In the genomic region with DNA sequence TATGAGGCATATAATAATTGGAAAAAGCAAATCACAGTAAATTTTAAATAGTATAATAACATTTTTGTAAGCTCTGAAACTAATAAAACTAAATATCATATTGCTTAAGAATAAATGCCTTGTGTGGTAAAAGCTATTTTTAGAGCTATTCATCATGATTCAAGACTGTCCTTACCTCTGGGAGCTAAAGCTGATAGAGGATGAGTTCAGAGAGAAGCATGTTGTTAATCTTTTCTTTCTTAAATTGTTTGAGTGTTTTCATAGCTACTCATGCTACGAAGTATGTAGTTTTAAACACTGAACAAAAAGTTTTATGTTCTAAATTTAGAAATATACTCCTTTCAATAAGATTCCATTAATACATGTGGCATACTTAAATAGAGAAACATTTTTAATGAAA, we compare ENCODE assay signal across 17 cellular contexts. TPM values are rescaled to one million over a fixed set of nuclear protein-coding genes. Genes with fewer than 3 reads are reported as not detected.
DNase-seq lines count a peak whose midpoint lies in the region; ATAC-seq, FAIRE-seq and TF ChIP-seq lines count a peak whose summit lies in the region.
"Had no signal": no experiment of that assay in that cellular context is flagged by ENCODE, and none has a peak within 500 bp of the region (broad histone marks: within the 10 kb centered on the region; RNA-seq: fewer than 3 reads in every experiment).

No MANE protein-coding gene starts in this region.

- peak overlapping the region; percentile 87; the same call in 1 of the 2 replicates for H2BK120ac ChIP-seq in IMR-90 (ENCODE audit: low read depth, low read length)

- intact Hi-C loops in IMR-90 (cut with micrococcal nuclease): loop anchor here (1.0 to 2.0 kb wide), 2 partner anchors 14 to 21 kb away; no protein-coding TSS in a partner anchor
- intact Hi-C loops in HepG2 (cut with micrococcal nuclease; ENCODE audit: unreplicated experiment): no loop called here

- CTCF ChIA-PET in IMR-90 (lab: Yijun Ruan, JAX): interaction anchor here (0.6 kb wide), 1 partner anchor 50 kb away, joined by 8 read pairs; no protein-coding TSS in a partner anchor
- CTCF ChIA-PET in HepG2 (lab: Yijun Ruan, JAX; ENCODE audit: low intra/inter-chr PET ratio, low total read pairs): no interaction called here

- H4K20me1 ChIP-seq in IMR-90 (ENCODE audit: insufficient read depth, low read length) (no peaks in the 10 kb centered on the region), HepG2 (ENCODE audit: insufficient read depth, low read length) (no peaks in the 10 kb centered on the region)

- no peak overlapping the region for H2BK15ac ChIP-seq in IMR-90 (ENCODE audit: low read depth, low read length)

- H2BK20ac ChIP-seq in IMR-90 (ENCODE audit: low read depth, low read length): peak overlapping the region; percentile 40; the same call in 1 of the 2 replicates

- H3K4ac ChIP-seq in IMR-90 (ENCODE audit: low read depth, low read length): peak overlapping the region; percentile 84; the same call in 1 of the 2 replicates

- TF ChIP-seq RAD21 in IMR-90 (IDR thresholded peaks at IDR 0.05; ENCODE audit: low read length) (no peak), HepG2 (CRISPR knock-in tag; IDR thresholded peaks at IDR 0.05) (no peak)

- no peak for TF ChIP-seq CTCF in IMR-90 (conservative IDR thresholded peaks at IDR 0.05; ENCODE audit: low read depth, low read length)
- no peak for TF ChIP-seq CTCF in HepG2 (CRISPR knock-in tag; IDR thresholded peaks at IDR 0.05)
- no peak for TF ChIP-seq CTCF in GM10266 (IDR thresholded peaks at IDR 0.05; ENCODE audit: control insufficient read depth, insufficient read depth, low read depth, missing control alignments)

- no peak for TF ChIP-seq EP300 in HepG2 (IDR thresholded peaks at IDR 0.05; ENCODE audit: low read depth in 2 of 2, low read length in 2 of 2)
- no peak for TF ChIP-seq EP300 in HepG2 (CRISPR knock-in tag; IDR thresholded peaks at IDR 0.05; ENCODE audit: borderline replicate concordance)

- no peak overlapping the region for H3K14ac ChIP-seq in IMR-90 (replicated peaks; ENCODE audit: low read depth, low read length)

- H3K4me1 ChIP-seq in IMR-90 (ENCODE audit: control insufficient read depth, insufficient read depth, low read length) (peaks cover 4% of the 10 kb centered on the region; the same call in 1 of the 2 replicates), HepG2 (ENCODE audit: insufficient read depth, low read length) (no peaks in the 10 kb centered on the region)

- no peak overlapping the region for H4K5ac ChIP-seq in IMR-90 (ENCODE audit: low read depth, low read length)

- no peak overlapping the region for H3K56ac ChIP-seq in IMR-90 (ENCODE audit: extremely low read depth, insufficient read depth, low read length)

- peaks cover 80% of the 10 kb centered on the region for H3K36me3 Mint-ChIP-seq in central memory CD8-positive, alpha-beta T cell (ENCODE audit: insufficient read depth)

- no peak overlapping the region for H4K91ac ChIP-seq in IMR-90 (ENCODE audit: insufficient read depth, low read depth, low read length)

- H3K4me3 ChIP-seq in IMR-90 (ENCODE audit: insufficient read depth, low read depth, low read length) (no peak overlapping the region), HepG2 (replicated peaks in 1 of 3; ENCODE audit: insufficient read depth in 1 of 3, low read depth in 2 of 3, low read length in 3 of 3) (no peak overlapping the region)
- H3K4me3 ChIP-seq: hepatocyte had no signal

- H3K27ac ChIP-seq in IMR-90 (ENCODE audit: insufficient read depth, low read length): no peak overlapping the region
- no peak overlapping the region for H3K27ac ChIP-seq in HepG2 (ENCODE audit: extremely low read length, insufficient read depth, low read length)
- H3K27ac ChIP-seq: hepatocyte had no signal

- peaks cover 22 to 27% of the 10 kb centered on the region in 2 experiments for H3K79me1 ChIP-seq in IMR-90 (ENCODE audit: low read depth in 1 of 2, low read length in 2 of 2)

- H3K27ac Mint-ChIP-seq in central memory CD8-positive, alpha-beta T cell (ENCODE audit: low read depth): peak overlapping the region; percentile 19
- H3K27ac Mint-ChIP-seq: activated naive CD4-positive, alpha-beta T cell treated with anti-CD3 and anti-CD28 coated beads, Interleukin-2, amount 50 U/mL, for 72 hours; T-helper 1 cell treated with Interleukin-12 subunit alpha and Interleukin-12 subunit beta and Interleukin-4 antibody, amounts not matched to agents 30 μg/mL and 1 μg/mL, for 36 hours had no signal

- H3K9me3 Mint-ChIP-seq in central memory CD8-positive, alpha-beta T cell: no peaks in the 10 kb centered on the region
- H3K9me3 Mint-ChIP-seq: activated naive CD4-positive, alpha-beta T cell treated with anti-CD3 and anti-CD28 coated beads, Interleukin-2, amount 50 U/mL, for 72 hours; T-helper 1 cell treated with Interleukin-12 subunit alpha and Interleukin-12 subunit beta and Interleukin-4 antibody, amounts not matched to agents 30 μg/mL and 1 μg/mL, for 36 hours had no signal

- no CpG with 5 or more reads among the region's 1 CpG for WGBS in IMR-90 (ENCODE audit: extremely low coverage in 2 of 2, insufficient read length in 1 of 2), 2 experiments
- 0% methylated on average over 1 of the region's 1 CpG for WGBS in HepG2 (ENCODE audit: low lambda C conversion rate)

- no peak for TF ChIP-seq POLR2A in IMR-90 (IDR thresholded peaks at IDR 0.05; ENCODE audit: low read depth, low read length)
- no peak for TF ChIP-seq POLR2A in HepG2 (IDR thresholded peaks at IDR 0.05; ENCODE audit: insufficient read depth in 1 of 2, low read depth in 2 of 2, low read length in 2 of 2)

- H4K8ac ChIP-seq in IMR-90 (ENCODE audit: low read depth in 2 of 2, low read length in 2 of 2): no peak overlapping the region

- H3K27me3 ChIP-seq in IMR-90 (ENCODE audit: control insufficient read depth, insufficient read depth, low read length) (no peaks in the 10 kb centered on the region), HepG2 (ENCODE audit: control insufficient read depth in 1 of 2, insufficient read depth in 2 of 2, low read length in 2 of 2) (no peaks in the 10 kb centered on the region)
- H3K27me3 ChIP-seq: hepatocyte had no signal

- peak overlapping the region; percentile 85 for H2BK5ac ChIP-seq in IMR-90 (ENCODE audit: low read depth, low read length, poor library complexity, severe bottlenecking)

- H3K4me3 Mint-ChIP-seq in central memory CD8-positive, alpha-beta T cell: no peak overlapping the region
- H3K4me3 Mint-ChIP-seq: T-helper 1 cell treated with Interleukin-12 subunit alpha and Interleukin-12 subunit beta and Interleukin-4 antibody, amounts not matched to agents 30 μg/mL and 1 μg/mL, for 36 hours had no signal

- FAIRE-seq in HepG2 (lab: Jason Lieb, UNC): no peak
- FAIRE-seq: endothelial cell of umbilical vein had no signal

- POLR2A ChIA-PET in IMR-90 (lab: Charles Lee; ENCODE audit: unreplicated experiment) (no interaction called here), HepG2 (lab: Yijun Ruan, JAX) (no interaction called here)

- H3K4me2 ChIP-seq in IMR-90 (ENCODE audit: low read depth, low read length) (peak overlapping the region; percentile 72; the same call in 1 of the 2 replicates), HepG2 (ENCODE audit: low read depth, low read length) (no peak overlapping the region)
- H3K4me2 ChIP-seq: hepatocyte had no signal

- H3K9me1 ChIP-seq in IMR-90 (ENCODE audit: insufficient read depth, low read length): peaks cover 5% of the 10 kb centered on the region

- H3K23ac ChIP-seq in IMR-90 (ENCODE audit: low read depth, low read length): no peak overlapping the region; the same call in 1 of the 2 replicates

- H3K4me1 Mint-ChIP-seq in central memory CD8-positive, alpha-beta T cell: peaks cover 50% of the 10 kb centered on the region

- H3K9ac ChIP-seq in IMR-90 (ENCODE audit: low read depth, low read length) (no peak overlapping the region), HepG2 (ENCODE audit: insufficient read depth, low read depth, low read length) (no peak overlapping the region)

- H2AK9ac ChIP-seq in IMR-90 (replicated peaks; ENCODE audit: low read depth, low read length, poor library complexity): no peak overlapping the region

- BruUV-seq in IMR-90 (replicated peaks; lab: Mats Ljungman, UMichigan) (no TSS peak), HepG2 (replicated peaks; lab: Mats Ljungman, UMichigan) (no TSS peak)

- dilution Hi-C loops in IMR-90 (cut with HindIII; ENCODE audit: low sequenced_read_pairs, unreplicated experiment): no loop called here

- H3K9me3 ChIP-seq in IMR-90 (ENCODE audit: control insufficient read depth, insufficient read depth, low read length) (no peaks in the 10 kb centered on the region), HepG2 (ENCODE audit: low read length) (no peaks in the 10 kb centered on the region)

- H2AK5ac ChIP-seq in IMR-90 (ENCODE audit: low read depth, low read length): no peak overlapping the region

- no peaks in the 10 kb centered on the region for H3K27me3 Mint-ChIP-seq in central memory CD8-positive, alpha-beta T cell

- DNase-seq in AG08395 (ENCODE audit: low spot score) (peak; percentile 65), IMR-90 (peak; percentile 84), myocyte (ENCODE audit: low read depth) (peak; percentile 34), HepG2 (ENCODE audit: low spot score) (no peak), GM10266 (ENCODE audit: extremely low spot score) (no peak)
- no peak for DNase-seq in central memory CD8-positive, alpha-beta T cell (ENCODE audit: low spot score in 2 of 2)
- DNase-seq: activated CD4-positive, CD25-positive, alpha-beta regulatory T cell treated with anti-CD3 and anti-CD28 coated beads, Interleukin-2, amount 50 U/mL, for 72 hours; activated CD8-positive, alpha-beta memory T cell treated with anti-CD3 and anti-CD28 coated beads, Interleukin-2, amount 50 U/mL, for 4 hours; central memory CD4-positive, alpha-beta T cell; DMS153; RPMI8226 had no signal

- peak; percentile 90 for ATAC-seq in IMR-90 (ENCODE audit: low read depth)
- ATAC-seq in central memory CD8-positive, alpha-beta T cell (replicated peaks; ENCODE audit: extremely low read depth, poor library complexity, severe bottlenecking): no peak
- ATAC-seq in HepG2: no peak
- ATAC-seq in HG03469 (IDR thresholded peaks at IDR 0.05; ENCODE audit: unreplicated experiment): no peak
- no peak for ATAC-seq in HG03045 (IDR thresholded peaks at IDR 0.05; ENCODE audit: unreplicated experiment)

- in situ Hi-C loops in IMR-90 (cut with MboI; ENCODE audit: low sequenced_read_pairs): no loop called here
- in situ Hi-C loops in HepG2 (cut with HindIII; ENCODE audit: extremely low pct_ligation_motif_present, low pct_unique_long_range_greater_than_20kb): no loop called here

- H2AFZ ChIP-seq in IMR-90 (replicated peaks; ENCODE audit: low read length, poor library complexity) (no peak overlapping the region), HepG2 (ENCODE audit: low read length) (no peak overlapping the region)
- H2AFZ ChIP-seq: hepatocyte had no signal

- H3K18ac ChIP-seq in IMR-90 (ENCODE audit: low read depth, low read length): peak overlapping the region; percentile 83; the same call in 1 of the 2 replicates

- H3K36me3 ChIP-seq in IMR-90 (ENCODE audit: control insufficient read depth, insufficient read depth, low read length) (peaks cover 34% of the 10 kb centered on the region), HepG2 (replicated peaks in 1 of 2; ENCODE audit: control insufficient read depth in 1 of 2, insufficient read depth in 2 of 2, low read length in 2 of 2) (no peaks in the 10 kb centered on the region)

- no peaks in the 10 kb centered on the region for H3K79me2 ChIP-seq in HepG2 (ENCODE audit: insufficient read depth, low read length)
- H3K79me2 ChIP-seq: hepatocyte had no signal

RNA-seq across cellular contexts. Expression of a gene that starts 30.5 kb away (rescaled TPM):
- total RNA-seq in IMR-90 (2012; rRNA removed) (45.0 and 60.3 TPM in 2 replicates), myocyte (46.5 and 71.7 TPM in 2 replicates), HepG2 (2016; rRNA removed; fragmentation: Illumina TruSeq; extraction: Trizol) (not detected in 2 replicates)
- polyA plus RNA-seq in IMR-90 (2012; rRNA removed) (59.2 and 65.3 TPM in 2 replicates), HepG2 (2011; rRNA removed) (0.04 TPM in 1 of 2 replicates, not detected in the other)
- 10.3 and 12.7 TPM in 2 replicates for polyA plus RNA-seq in IMR-90 (2012; cell fraction: cytosol; rRNA removed)
- polyA plus RNA-seq in IMR-90 (2012; cell fraction: nucleus; rRNA removed; ENCODE audit: low replicate concordance): 4.0 and 42.3 TPM in 2 replicates
- polyA plus RNA-seq in myocyte (2012): 41.7 TPM
- not detected in 2 replicates for total RNA-seq in HepG2 (2016; cell fraction: cytosol; rRNA removed; fragmentation: Illumina TruSeq; extraction: Trizol; ENCODE audit: low read depth)
- total RNA-seq in HepG2 (2016; cell fraction: insoluble cytoplasmic fraction; rRNA removed; fragmentation: Illumina TruSeq; extraction: Trizol): not detected in 2 replicates
- total RNA-seq in HepG2 (2016; cell fraction: membrane; rRNA removed; fragmentation: Illumina TruSeq; extraction: Trizol): not detected in 2 replicates
- not detected in 2 replicates for total RNA-seq in HepG2 (2016; cell fraction: nucleus; rRNA removed; fragmentation: Illumina TruSeq; extraction: Trizol)
- polyA plus RNA-seq in HepG2 (2011; cell fraction: cytosol; rRNA removed): 0.10 TPM in 1 of 2 replicates, not detected in the other
- 0.14 TPM in 1 of 2 replicates, not detected in the other for polyA plus RNA-seq in HepG2 (2011; cell fraction: nucleus; rRNA removed)
- polyA plus RNA-seq in HepG2 (2012): not detected in 2 replicates
- not detected in 2 replicates for polyA plus RNA-seq in HepG2 (2016; cell fraction: cytosol; fragmentation: Illumina TruSeq; extraction: Trizol; ENCODE audit: low read depth)
- polyA plus RNA-seq in HepG2 (2016; cell fraction: insoluble cytoplasmic fraction; fragmentation: Illumina TruSeq; extraction: Trizol; ENCODE audit: low read depth): not detected in 2 replicates
- polyA plus RNA-seq in HepG2 (2016; cell fraction: membrane; fragmentation: Illumina TruSeq; extraction: Trizol; ENCODE audit: low read depth): not detected in 2 replicates
- not detected in 2 replicates for polyA plus RNA-seq in HepG2 (2016; cell fraction: nucleus; fragmentation: Illumina TruSeq; extraction: Trizol; ENCODE audit: insufficient read depth, low read depth)
- 0.06 and 21.0 TPM in 2 replicates for polyA minus RNA-seq in HepG2 (2011; rRNA and poly(A)+ RNA removed; ENCODE audit: low replicate concordance)
- polyA minus RNA-seq in HepG2 (2011; cell fraction: cytosol; rRNA and poly(A)+ RNA removed): 0.20 and 0.26 TPM in 2 replicates
- not detected in 2 replicates for polyA minus RNA-seq in HepG2 (2011; cell fraction: nucleus; rRNA and poly(A)+ RNA removed)

RNA-seq across cellular contexts. Expression of a gene that starts 36.4 kb away (rescaled TPM):
- total RNA-seq in IMR-90 (2012; rRNA removed) (not detected in 2 replicates), myocyte (not detected in 2 replicates), HepG2 (2016; rRNA removed; fragmentation: Illumina TruSeq; extraction: Trizol) (not detected in 2 replicates)
- polyA plus RNA-seq in IMR-90 (2012; rRNA removed) (not detected in 2 replicates), HepG2 (2011; rRNA removed) (not detected in 2 replicates)
- not detected in 2 replicates for polyA plus RNA-seq in IMR-90 (2012; cell fraction: cytosol; rRNA removed)
- not detected in 2 replicates for polyA plus RNA-seq in IMR-90 (2012; cell fraction: nucleus; rRNA removed; ENCODE audit: low replicate concordance)
- polyA plus RNA-seq in myocyte (2012): not detected
- total RNA-seq in HepG2 (2016; cell fraction: cytosol; rRNA removed; fragmentation: Illumina TruSeq; extraction: Trizol; ENCODE audit: low read depth): not detected in 2 replicates
- not detected in 2 replicates for total RNA-seq in HepG2 (2016; cell fraction: insoluble cytoplasmic fraction; rRNA removed; fragmentation: Illumina TruSeq; extraction: Trizol)
- total RNA-seq in HepG2 (2016; cell fraction: membrane; rRNA removed; fragmentation: Illumina TruSeq; extraction: Trizol): not detected in 2 replicates
- not detected in 2 replicates for total RNA-seq in HepG2 (2016; cell fraction: nucleus; rRNA removed; fragmentation: Illumina TruSeq; extraction: Trizol)
- polyA plus RNA-seq in HepG2 (2011; cell fraction: cytosol; rRNA removed): not detected in 2 replicates
- not detected in 2 replicates for polyA plus RNA-seq in HepG2 (2011; cell fraction: nucleus; rRNA removed)
- not detected in 2 replicates for polyA plus RNA-seq in HepG2 (2012)
- polyA plus RNA-seq in HepG2 (2016; cell fraction: cytosol; fragmentation: Illumina TruSeq; extraction: Trizol; ENCODE audit: low read depth): not detected in 2 replicates
- not detected in 2 replicates for polyA plus RNA-seq in HepG2 (2016; cell fraction: insoluble cytoplasmic fraction; fragmentation: Illumina TruSeq; extraction: Trizol; ENCODE audit: low read depth)
- not detected in 2 replicates for polyA plus RNA-seq in HepG2 (2016; cell fraction: membrane; fragmentation: Illumina TruSeq; extraction: Trizol; ENCODE audit: low read depth)
- not detected in 2 replicates for polyA plus RNA-seq in HepG2 (2016; cell fraction: nucleus; fragmentation: Illumina TruSeq; extraction: Trizol; ENCODE audit: insufficient read depth, low read depth)
- not detected in 2 replicates for polyA minus RNA-seq in HepG2 (2011; rRNA and poly(A)+ RNA removed; ENCODE audit: low replicate concordance)
- not detected in 2 replicates for polyA minus RNA-seq in HepG2 (2011; cell fraction: cytosol; rRNA and poly(A)+ RNA removed)
- not detected in 2 replicates for polyA minus RNA-seq in HepG2 (2011; cell fraction: nucleus; rRNA and poly(A)+ RNA removed)
- total RNA-seq: endothelial cell of umbilical vein had no signal
- polyA plus RNA-seq: endothelial cell of umbilical vein had no signal

Comparison
In these comparisons a context has a peak if more than half of its experiments do, and no peak if none do; other contexts are left out.
1. DNase-seq: peak in AG08395 (single experiment), IMR-90 (single experiment) and myocyte (single experiment); none in central memory CD8-positive, alpha-beta T cell (0 of 2), HepG2 (single experiment) and GM10266 (single experiment).
2. RNA of a gene that starts 30.5 kb away (total RNA-seq): 46.5 to 71.7 TPM in myocyte and 45.0 to 60.3 TPM in IMR-90; not detected in HepG2; every median in the first group is over 10 times any median in the second.